In genomic region chr19:41691268-41691970, GRCh38 we compare ENCODE assay signal across 9 cellular contexts. TPM values are rescaled to one million over a fixed set of nuclear protein-coding genes. Genes with fewer than 3 reads are reported as not detected.
DNase-seq lines count a peak whose midpoint lies in the region; ATAC-seq and TF ChIP-seq lines count a peak whose summit lies in the region.
"Had no signal": no experiment of that assay in that cellular context is flagged by ENCODE, and none has a peak within 500 bp of the region (broad histone marks: within the 10 kb centered on the region; RNA-seq: fewer than 3 reads in every experiment).

No MANE protein-coding gene starts in this region.

- H3K9me3 ChIP-seq in SU-DHL-6 (ENCODE audit: insufficient read depth, low read length) (no peaks in the 10 kb centered on the region), testis (no peaks in the 10 kb centered on the region), hepatocyte (ENCODE audit: low read depth) (no peaks in the 10 kb centered on the region)

- no peak overlapping the region for H3K4me2 ChIP-seq in SU-DHL-6 (ENCODE audit: low read depth, low read length, poor library complexity, severe bottlenecking)
- no peak overlapping the region for H3K4me2 ChIP-seq in hepatocyte

- in situ Hi-C loops in GM13977 (cut with MboI; ENCODE audit: low pct_unique_long_range_greater_than_20kb, low sequenced_read_pairs, unreplicated experiment) (no loop called here), ACHN (cut with HindIII; ENCODE audit: low pct_ligation_motif_present, low pct_unique_long_range_greater_than_20kb, low sequenced_read_pairs) (loop anchor here (10.0 kb wide), 1 partner anchor 47 kb away; no protein-coding TSS in a partner anchor)

- H3K4me3 ChIP-seq in SU-DHL-6 (ENCODE audit: insufficient read depth, low read length, poor library complexity, severe bottlenecking) (no peak overlapping the region), testis (no peak overlapping the region), hepatocyte (no peak overlapping the region)

- TF ChIP-seq POLR2A in testis (IDR thresholded peaks at IDR 0.05): no peak

- no peaks in the 10 kb centered on the region for H3K9me2 ChIP-seq in SU-DHL-6 (replicated peaks; ENCODE audit: insufficient read depth, low read length)
- no peaks in the 10 kb centered on the region for H3K9me2 ChIP-seq in hepatocyte (replicated peaks; ENCODE audit: insufficient read depth)

- H3K27ac ChIP-seq in SU-DHL-6 (ENCODE audit: low read depth, low read length): no peak overlapping the region
- no peak overlapping the region for H3K27ac ChIP-seq in foreskin keratinocyte
- H3K27ac ChIP-seq in testis: no peak overlapping the region
- H3K27ac ChIP-seq in hepatocyte: no peak overlapping the region

- peak; percentile 45 for DNase-seq in CD1c-positive myeloid dendritic cell (ENCODE audit: extremely low spot score)
- peak; percentile 58 for DNase-seq in GM13977 (ENCODE audit: low spot score)
- no peak for DNase-seq in foreskin keratinocyte
- DNase-seq in ACHN: no peak
- DNase-seq in testis: no peak
- DNase-seq in hepatocyte (ENCODE audit: low spot score): no peak

- H3K4me1 ChIP-seq in foreskin keratinocyte (no peaks in the 10 kb centered on the region), testis (no peaks in the 10 kb centered on the region), hepatocyte (ENCODE audit: insufficient read depth) (no peaks in the 10 kb centered on the region)

- H3F3A ChIP-seq in SU-DHL-6 (ENCODE audit: insufficient read depth): no peaks in the 10 kb centered on the region

- H3K9ac ChIP-seq in SU-DHL-6 (ENCODE audit: low read length): no peak overlapping the region

- H3K79me2 ChIP-seq in SU-DHL-6 (ENCODE audit: insufficient read depth, low read length) (no peaks in the 10 kb centered on the region), hepatocyte (no peaks in the 10 kb centered on the region)

- peak; percentile 59 for TF ChIP-seq CTCF in GM13977 (IDR thresholded peaks at IDR 0.05; ENCODE audit: extremely low read depth, insufficient read depth, missing control alignments)
- TF ChIP-seq CTCF in SU-DHL-6 (IDR thresholded peaks at IDR 0.05; ENCODE audit: insufficient read depth, low read length, poor library complexity, severe bottlenecking): peak; percentile 20
- peak; percentile 66 for TF ChIP-seq CTCF in foreskin keratinocyte (conservative IDR thresholded peaks at IDR 0.05)
- TF ChIP-seq CTCF in testis (IDR thresholded peaks at IDR 0.05): peak in 1 of 3 experiments; percentile 15
- TF ChIP-seq CTCF in hepatocyte (IDR thresholded peaks at IDR 0.05; ENCODE audit: poor library complexity): no peak

- no peaks in the 10 kb centered on the region for H3K27me3 ChIP-seq in SU-DHL-6 (ENCODE audit: low read length)
- H3K27me3 ChIP-seq in foreskin keratinocyte: peaks cover 7% of the 10 kb centered on the region
- H3K27me3 ChIP-seq in testis: no peaks in the 10 kb centered on the region
- H3K27me3 ChIP-seq in hepatocyte: no peaks in the 10 kb centered on the region

- H4K20me1 ChIP-seq in SU-DHL-6 (ENCODE audit: low read depth, low read length) (no peaks in the 10 kb centered on the region), hepatocyte (ENCODE audit: insufficient read depth, poor library complexity, severe bottlenecking) (no peaks in the 10 kb centered on the region)

- no peaks in the 10 kb centered on the region for H3K36me3 ChIP-seq in SU-DHL-6 (ENCODE audit: low read length)
- no peaks in the 10 kb centered on the region for H3K36me3 ChIP-seq in testis (ENCODE audit: low read depth, missing control alignments)
- H3K36me3 ChIP-seq in hepatocyte (replicated peaks; ENCODE audit: insufficient read depth, low read depth): no peaks in the 10 kb centered on the region

- WGBS in testis, 2 donors: 41 to 46% methylated on average over 20 of the region's 20 CpGs
- 57% methylated on average over 20 of the region's 20 CpGs for WGBS in hepatocyte (ENCODE audit: low lambda C conversion rate, missing lambda C conversion rate)

- peak; percentile 48 for ATAC-seq in foreskin keratinocyte
- no peak for ATAC-seq in HG03175 (IDR thresholded peaks at IDR 0.05; ENCODE audit: unreplicated experiment)

- no peak overlapping the region for H2AFZ ChIP-seq in SU-DHL-6 (ENCODE audit: low read depth, low read length, severe bottlenecking)
- H2AFZ ChIP-seq in hepatocyte: no peak overlapping the region

- intact Hi-C loops in testis (cut with DNase I; ENCODE audit: low total_unique reads): no loop called here

RNA-seq across cellular contexts. Expression of gene CEACAM7, which starts 3.3 kb away (rescaled TPM):
- total RNA-seq in foreskin keratinocyte (not detected in 2 replicates), testis (under 1 TPM; 0.19 to 0.39 TPM), hepatocyte (2.7 and 6.3 TPM in 2 replicates)
- polyA plus RNA-seq in foreskin keratinocyte (not detected in 2 replicates), testis (ENCODE audit: insufficient read depth, low read depth, low replicate concordance) (not detected), hepatocyte (not detected in 2 replicates)
- total RNA-seq: glomerular endothelial cell had no signal

RNA-seq across cellular contexts. Expression of gene CEACAM5, which starts 17.0 kb away (rescaled TPM):
- not detected in 2 replicates for total RNA-seq in foreskin keratinocyte
- not detected in 2 replicates for polyA plus RNA-seq in foreskin keratinocyte
- total RNA-seq in testis: under 1 TPM; 0.24 to 0.50 TPM
- polyA plus RNA-seq in testis (ENCODE audit: insufficient read depth, low read depth, low replicate concordance): 0.33 TPM
- total RNA-seq in hepatocyte: 2.7 and 11.5 TPM in 2 replicates
- 0.96 and 1.5 TPM in 2 replicates for polyA plus RNA-seq in hepatocyte
- total RNA-seq: glomerular endothelial cell had no signal

Comparison
In these comparisons a context has a peak if more than half of its experiments do, and no peak if none do; other contexts are left out.
1. DNase-seq: peak in CD1c-positive myeloid dendritic cell (single experiment) and GM13977 (single experiment); none in foreskin keratinocyte (0 of 2), ACHN (single experiment), testis (single experiment) and hepatocyte (single experiment).